ENCODE assay signal across 25 cellular contexts in the genomic region with DNA sequence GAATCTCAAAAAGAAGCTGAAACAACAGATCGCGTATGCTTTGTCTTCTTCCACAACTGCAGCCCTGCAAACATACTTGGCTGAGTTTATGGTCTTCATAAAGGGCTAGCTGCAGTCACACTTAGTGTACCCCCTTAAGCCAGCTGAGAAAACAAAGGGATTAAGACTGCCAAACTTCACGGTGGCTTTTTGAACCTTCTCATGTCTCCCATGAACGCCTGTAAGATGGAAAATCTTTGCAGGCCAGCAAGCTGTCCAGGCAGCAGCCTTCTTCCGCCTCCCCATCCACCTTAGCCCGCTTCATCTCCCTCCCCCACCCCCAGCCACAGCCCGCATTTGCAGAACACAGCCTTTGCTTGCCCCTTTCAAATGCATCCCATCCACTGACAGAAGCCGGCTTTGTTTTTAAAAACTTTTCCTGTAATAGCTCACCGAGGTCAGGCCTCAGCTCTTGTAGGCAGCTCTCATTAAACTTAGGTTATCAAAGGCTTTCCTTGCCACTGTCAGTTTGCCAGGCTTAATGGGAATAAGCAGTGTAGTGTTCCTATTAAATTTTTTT.
DNase-seq lines count a peak whose midpoint lies in the region; TF ChIP-seq lines count a peak whose summit lies in the region.
"Had no signal": no experiment of that assay in that cellular context is flagged by ENCODE, and none has a peak within 500 bp of the region (broad histone marks: within the 10 kb centered on the region; RNA-seq: fewer than 3 reads in every experiment).

No MANE protein-coding gene starts in this region.

- peak; percentile 11 for DNase-seq in M059J (ENCODE audit: low read depth)
- no peak for DNase-seq in fibroblast of lung (ENCODE audit: low read depth in 2 of 2)
- DNase-seq in NCI-H524 treated with DMSO at 0.1 percent for 48 hours (lab: John Stamatoyannopoulos, UW) = no peak
- DNase-seq in GM13976 (ENCODE audit: low spot score) = no peak
- no peak for DNase-seq in NCI-H128 (lab: John Stamatoyannopoulos, UW; ENCODE audit: unreplicated experiment)
- no peak for DNase-seq in colonic mucosa
- DNase-seq: 8988T; activated CD4-positive, alpha-beta T cell treated with anti-CD3 and anti-CD28 coated beads for 36 hours; activated naive CD8-positive, alpha-beta T cell treated with anti-CD3 and anti-CD28 coated beads for 36 hours; gastrocnemius medialis; immature natural killer cell; NCI-H2029 treated with DMSO at 0.1 percent for 48 hours; NCI-H446 treated with DMSO at 0.1 percent for 48 hours; NK-92 treated with Interleukin-12 subunit alpha and Interleukin-12 subunit beta, amount 100 ng/mL, for 24 hours; stimulated activated CD4-positive, alpha-beta T cell treated with anti-CD3 and anti-CD28 coated beads, Interleukin-4, amount 100 ng/mL, for 1 hour; stimulated activated naive CD8-positive, alpha-beta T cell treated with anti-CD3 and anti-CD28 coated beads, Interleukin-15, amount 100 ng/mL, for 72 hours; SW 1271; upper lobe of right lung had no signal

- H2AFZ ChIP-seq in ACC112 (ENCODE audit: low read length, unreplicated experiment) = no peak overlapping the region
- no peak overlapping the region for H2AFZ ChIP-seq in fibroblast of lung (ENCODE audit: low read length)

- H3K4me3 ChIP-seq in ACC112 (ENCODE audit: low read depth, low read length) (no peak overlapping the region), fibroblast of lung (replicated peaks in 1 of 4; ENCODE audit: control extremely low read depth in 1 of 4, insufficient read depth in 1 of 4, low read depth in 3 of 4, low read length in 4 of 4) (no peak overlapping the region), colonic mucosa (no peak overlapping the region)
- H3K4me3 ChIP-seq: BLaER1, gastrocnemius medialis, lung, upper lobe of right lung had no signal

- no peak overlapping the region for H3K4me2 ChIP-seq in fibroblast of lung (ENCODE audit: extremely low read depth, insufficient read depth, low read length)
- H3K4me2 ChIP-seq: BLaER1 had no signal

- H3K27me3 ChIP-seq in ACC112 (ENCODE audit: insufficient read depth, low read length) (no peaks in the 10 kb centered on the region), fibroblast of lung (ENCODE audit: control insufficient read depth, insufficient read depth, low read length) (no peaks in the 10 kb centered on the region), colonic mucosa (no peaks in the 10 kb centered on the region)
- H3K27me3 ChIP-seq: BLaER1, gastrocnemius medialis, upper lobe of right lung had no signal

- H3K9me3 ChIP-seq in fibroblast of lung (ENCODE audit: control insufficient read depth, insufficient read depth, low read depth, low read length) (no peaks in the 10 kb centered on the region), colonic mucosa (no peaks in the 10 kb centered on the region)
- H3K9me3 ChIP-seq: gastrocnemius medialis, upper lobe of right lung had no signal

- H4K20me1 ChIP-seq in fibroblast of lung (ENCODE audit: control insufficient read depth, extremely low read depth, insufficient read depth, low read length) = no peaks in the 10 kb centered on the region
- H4K20me1 ChIP-seq: BLaER1 had no signal

- H3K4me1 Mint-ChIP-seq in nephron = peaks cover 21% of the 10 kb centered on the region
- H3K4me1 Mint-ChIP-seq: immature natural killer cell; stimulated activated naive CD8-positive, alpha-beta T cell treated with anti-CD3 and anti-CD28 coated beads, Interleukin-15, amount 100 ng/mL, for 72 hours had no signal

- TF ChIP-seq CTCF in fibroblast of lung (conservative IDR thresholded peaks at IDR 0.05 in 1 of 2, IDR thresholded peaks at IDR 0.05 in 1 of 2; ENCODE audit: low read depth in 1 of 2, low read length in 2 of 2) (no peak), nephron (IDR thresholded peaks at IDR 0.05; ENCODE audit: unreplicated experiment in 3 of 3) (no peak), GM13976 (IDR thresholded peaks at IDR 0.05; ENCODE audit: borderline replicate concordance, control extremely low read depth, extremely low read depth, insufficient read depth, missing control alignments) (no peak), colonic mucosa (IDR thresholded peaks at IDR 0.05) (no peak)

- no peaks in the 10 kb centered on the region for H3K27me3 Mint-ChIP-seq in nephron (ENCODE audit: low read depth)
- H3K27me3 Mint-ChIP-seq: activated naive CD8-positive, alpha-beta T cell treated with anti-CD3 and anti-CD28 coated beads for 36 hours had no signal

- peak overlapping the region; percentile 80 to 90 (median 87) for H3K27ac Mint-ChIP-seq in nephron
- H3K27ac Mint-ChIP-seq: activated CD4-positive, alpha-beta T cell treated with anti-CD3 and anti-CD28 coated beads for 36 hours; activated naive CD8-positive, alpha-beta T cell treated with anti-CD3 and anti-CD28 coated beads for 36 hours; activated T-helper 1 cell treated with anti-CD3 and anti-CD28 coated beads, Interleukin-12 subunit alpha, Interleukin-12 subunit beta, Interleukin-2, Interleukin-4 antibody, amounts not matched to agents 30 ng/mL and 10 ng/mL and 1 ng/mL, durations not matched to agents 14 hours and 24 hours and 36 hours; dendritic cell treated with granulocyte-macrophage colony-stimulating factor and Interleukin-4, amounts not matched to agents 40 ng/mL and 50 ng/mL, for 4 days; immature natural killer cell; stimulated activated naive CD8-positive, alpha-beta T cell treated with anti-CD3 and anti-CD28 coated beads, Interleukin-15, amount 100 ng/mL, for 72 hours had no signal

- intact Hi-C loops in colonic mucosa (cut with DNase I) = no loop called here

- H3K36me3 ChIP-seq in ACC112 (ENCODE audit: insufficient read depth, low read length) = no peaks in the 10 kb centered on the region
- H3K36me3 ChIP-seq in fibroblast of lung (ENCODE audit: control insufficient read depth, insufficient read depth, low read length) = no peaks in the 10 kb centered on the region
- H3K36me3 ChIP-seq in colonic mucosa = no peaks in the 10 kb centered on the region
- H3K36me3 ChIP-seq: BLaER1, gastrocnemius medialis, upper lobe of right lung had no signal

- no peaks in the 10 kb centered on the region for H3K79me2 ChIP-seq in ACC112 (ENCODE audit: control insufficient read depth, insufficient read depth, low read length, unreplicated experiment)
- no peaks in the 10 kb centered on the region for H3K79me2 ChIP-seq in fibroblast of lung (ENCODE audit: control insufficient read depth, insufficient read depth, low read length)

- H3K9me3 Mint-ChIP-seq in nephron = peaks cover 18% of the 10 kb centered on the region

- peaks cover 4% of the 10 kb centered on the region for H3K36me3 Mint-ChIP-seq in nephron (ENCODE audit: low read depth)

- in situ Hi-C loops in GM13976 (cut with MboI; ENCODE audit: low sequenced_read_pairs, unreplicated experiment) = no loop called here

- no peak overlapping the region for H3K4me3 Mint-ChIP-seq in nephron
- H3K4me3 Mint-ChIP-seq: activated CD4-positive, alpha-beta T cell treated with anti-CD3 and anti-CD28 coated beads for 36 hours; activated naive CD8-positive, alpha-beta T cell treated with anti-CD3 and anti-CD28 coated beads for 36 hours; activated T-helper 1 cell treated with anti-CD3 and anti-CD28 coated beads, Interleukin-12 subunit alpha, Interleukin-12 subunit beta, Interleukin-2, Interleukin-4 antibody, amounts not matched to agents 30 ng/mL and 10 ng/mL and 1 ng/mL, durations not matched to agents 14 hours and 24 hours and 36 hours; dendritic cell treated with granulocyte-macrophage colony-stimulating factor and Interleukin-4, amounts not matched to agents 40 ng/mL and 50 ng/mL, for 4 days; immature natural killer cell; stimulated activated naive CD8-positive, alpha-beta T cell treated with anti-CD3 and anti-CD28 coated beads, Interleukin-15, amount 100 ng/mL, for 72 hours had no signal

- H3K9ac ChIP-seq in fibroblast of lung (ENCODE audit: insufficient read depth, low read length) (no peak overlapping the region), colonic mucosa (ENCODE audit: low read depth in 2 of 2, low read length in 2 of 2) (no peak overlapping the region)
- H3K9ac ChIP-seq: BLaER1 had no signal

- H3K27ac ChIP-seq in ACC112 (ENCODE audit: low read depth, low read length) = peak overlapping the region; percentile 95
- H3K27ac ChIP-seq in fibroblast of lung (ENCODE audit: insufficient read depth, low read length) = peak overlapping the region; percentile 36
- no peak overlapping the region for H3K27ac ChIP-seq in colonic mucosa
- H3K27ac ChIP-seq: BLaER1, epithelial cell of prostate, gastrocnemius medialis, upper lobe of right lung had no signal

- H3K4me1 ChIP-seq in ACC112 (ENCODE audit: control insufficient read depth, insufficient read depth, low read length, unreplicated experiment) (peaks cover 28% of the 10 kb centered on the region), fibroblast of lung (ENCODE audit: control insufficient read depth, extremely low read depth, insufficient read depth, low read length) (peaks cover 2% of the 10 kb centered on the region), colonic mucosa (no peaks in the 10 kb centered on the region)
- H3K4me1 ChIP-seq: gastrocnemius medialis, upper lobe of right lung had no signal
